In genomic region chr1:86832409-86832808, GRCh38 we compare ENCODE assay signal across 18 cellular contexts.
DNase-seq lines count a peak whose midpoint lies in the region; ATAC-seq, FAIRE-seq and TF ChIP-seq lines count a peak whose summit lies in the region.
"Had no signal": no experiment of that assay in that cellular context is flagged by ENCODE, and none has a peak within 500 bp of the region (broad histone marks: within the 10 kb centered on the region; RNA-seq: fewer than 3 reads in every experiment).

No MANE protein-coding gene starts in this region.

- H3K27ac Mint-ChIP-seq in GM23338 = no peak overlapping the region
- H3K27ac Mint-ChIP-seq in stimulated activated naive B cell treated with anti-CD40 and anti-IgM and Interleukin-4, amounts not matched to agents 10 μg/mL and 1 μg/mL and 100 μg/mL, for 72 hours = peak overlapping the region; percentile 9
- H3K27ac Mint-ChIP-seq: CD4-positive, alpha-beta T cell; HFFc6 had no signal

- no peaks in the 10 kb centered on the region for H4K20me1 ChIP-seq in GM23338 (replicated peaks; ENCODE audit: insufficient read depth)
- no peaks in the 10 kb centered on the region for H4K20me1 ChIP-seq in H1 (replicated peaks in 1 of 2; ENCODE audit: control insufficient read depth in 1 of 2, insufficient read depth in 2 of 2, low read length in 2 of 2)

- no peaks in the 10 kb centered on the region for H3K23me2 ChIP-seq in H1 (ENCODE audit: low read depth, low read length)

- H3K9me2 ChIP-seq in GM23338 (ENCODE audit: insufficient read depth) = no peaks in the 10 kb centered on the region; the same call in 1 of the 2 replicates

- CTCF ChIA-PET in H1 (lab: Charles Lee; ENCODE audit: partially characterized antibody) = interaction anchor here (1.9 to 2.0 kb wide), 2 partner anchors 132 to 201 kb away, joined by 6 to 17 read pairs; no protein-coding TSS in a partner anchor

- H3K18ac ChIP-seq in H1 (ENCODE audit: extremely low read depth, low read length) = no peak overlapping the region

- no peaks in the 10 kb centered on the region for H3K27me3 Mint-ChIP-seq in GM23338 (ENCODE audit: insufficient read depth, low read depth, poor library complexity)
- H3K27me3 Mint-ChIP-seq in stimulated activated naive B cell treated with anti-CD40 and anti-IgM and Interleukin-4, amounts not matched to agents 10 μg/mL and 1 μg/mL and 100 μg/mL, for 72 hours = no peaks in the 10 kb centered on the region

- no peak overlapping the region for H4K5ac ChIP-seq in H1 (ENCODE audit: insufficient read length, low read depth, low read length)

- H2BK20ac ChIP-seq in H1 (ENCODE audit: low read length) = no peak overlapping the region

- peaks cover 10% of the 10 kb centered on the region; the same call in 2 of the 3 replicates for H3K4me1 Mint-ChIP-seq in GM23338
- peaks cover 5 to 9% of the 10 kb centered on the region in 2 donors for H3K4me1 Mint-ChIP-seq in stimulated activated naive B cell treated with anti-CD40 and anti-IgM and Interleukin-4, amounts not matched to agents 10 μg/mL and 1 μg/mL and 100 μg/mL, for 72 hours

- no peaks in the 10 kb centered on the region for H3K4me1 ChIP-seq in GM23338 (ENCODE audit: insufficient read depth)
- H3K4me1 ChIP-seq in H1 (replicated peaks in 1 of 4; ENCODE audit: control insufficient read depth in 3 of 4, insufficient read depth in 4 of 4, low read length in 3 of 4) = no peaks in the 10 kb centered on the region; a peak in 1 of 7 replicates

- TF ChIP-seq CTCF in GM23338 (conservative IDR thresholded peaks at IDR 0.05; ENCODE audit: low read depth in 2 of 2) (no peak), H1 (IDR thresholded peaks at IDR 0.05; ENCODE audit: control extremely low read depth in 1 of 3, insufficient read depth in 1 of 3, low read depth in 1 of 3, low read length in 3 of 3) (no peak)

- H3K4me3 ChIP-seq in GM23338 (no peak overlapping the region), H1 (ENCODE audit: extremely low read depth in 1 of 4, insufficient read depth in 2 of 4, low read depth in 3 of 4, low read length in 4 of 4) (no peak overlapping the region)

- H3K79me2 ChIP-seq in GM23338 (replicated peaks; ENCODE audit: insufficient read depth) (no peaks in the 10 kb centered on the region), H1 (ENCODE audit: control insufficient read depth in 1 of 2, insufficient read depth in 2 of 2, low read length in 2 of 2) (no peaks in the 10 kb centered on the region)

- H3K79me1 ChIP-seq in H1 (ENCODE audit: low read depth, low read length) = no peaks in the 10 kb centered on the region

- DNase-seq in GM23338 (ENCODE audit: low spot score) = no peak
- DNase-seq in NAMALWA (ENCODE audit: low spot score) = peak; percentile 19
- DNase-seq in H1 (ENCODE audit: low read depth in 1 of 2, low spot score in 2 of 2) = no peak
- DNase-seq in stimulated activated naive B cell treated with anti-CD40 and anti-IgM and Interleukin-4, amounts not matched to agents 10 μg/mL and 1 μg/mL and 100 μg/mL, for 72 hours = no peak
- DNase-seq: ACHN; Caco-2; CD4-positive, alpha-beta T cell; GF-D8; HCEC 1CT; HFFc6 had no signal

- H3K56ac ChIP-seq in H1 (replicated peaks; ENCODE audit: insufficient read length, low read depth, low read length) = no peak overlapping the region

- 100% methylated on average over 2 of the region's 2 CpGs; no CpG with 5 or more reads in 1 of the 2 experiments for WGBS in H1 (ENCODE audit: extremely low coverage in 1 of 2, insufficient coverage in 1 of 2, insufficient read length in 1 of 2, insufficient replicate concordance in 2 of 2, low coverage in 1 of 2, low lambda C conversion rate in 2 of 2, missing lambda C conversion rate in 1 of 2), 2 experiments

- H3K27ac ChIP-seq in GM23338 (ENCODE audit: low read depth) (no peak overlapping the region), H1 (ENCODE audit: low read depth, low read length) (no peak overlapping the region)
- H3K27ac ChIP-seq: C4-2B, HL-60, KMS-11 had no signal

- TF ChIP-seq POLR2A in H1 (IDR thresholded peaks at IDR 0.05; ENCODE audit: control extremely low read depth in 1 of 2, low read depth in 2 of 2, low read length in 2 of 2) (no peak), GM18505 (IDR thresholded peaks at IDR 0.05; ENCODE audit: borderline replicate concordance, extremely low read depth, insufficient read depth, insufficient read length) (no peak)

- TF ChIP-seq EP300 in H1 (IDR thresholded peaks at IDR 0.05; ENCODE audit: borderline replicate concordance in 1 of 2, low read depth in 2 of 2, low read length in 2 of 2) = no peak

- no peak overlapping the region for H3K4me2 ChIP-seq in GM23338
- H3K4me2 ChIP-seq in H1 (ENCODE audit: insufficient read depth in 1 of 2, low read depth in 2 of 2, low read length in 2 of 2) = no peak overlapping the region
- H3K4me2 ChIP-seq: KMS-11 had no signal

- no peak overlapping the region for H3K23ac ChIP-seq in H1 (ENCODE audit: insufficient read length)

- H3K4ac ChIP-seq in H1 (replicated peaks; ENCODE audit: insufficient read length, low read depth, low read length) = no peak overlapping the region

- H2AK5ac ChIP-seq in H1 (ENCODE audit: low read depth, low read length) = no peak overlapping the region

- H2AFZ ChIP-seq in GM23338 = peak overlapping the region; percentile 4; the same call in 1 of the 2 replicates
- 0 out of 2 replicates have a peak overlapping the region, but pooled peaks have one; percentile 34 for H2AFZ ChIP-seq in H1 (ENCODE audit: low read length)

- no peaks in the 10 kb centered on the region for H3F3A ChIP-seq in GM23338 (replicated peaks; ENCODE audit: low read depth)

- H3K9me3 ChIP-seq in H1 (ENCODE audit: insufficient read depth in 2 of 2, low read depth in 1 of 2, low read length in 1 of 2) = no peaks in the 10 kb centered on the region
- H3K9me3 ChIP-seq: Caco-2 had no signal

- ATAC-seq in GM23338 = no peak
- ATAC-seq in stimulated activated naive B cell treated with anti-CD40 and anti-IgM and Interleukin-4, amounts not matched to agents 10 μg/mL and 1 μg/mL and 100 μg/mL, for 72 hours (replicated peaks) = no peak
- ATAC-seq in HG02970 (IDR thresholded peaks at IDR 0.05; ENCODE audit: low FRiP score, unreplicated experiment) = no peak
- ATAC-seq in HG02870 (IDR thresholded peaks at IDR 0.05; ENCODE audit: unreplicated experiment) = no peak
- ATAC-seq in GM18505 (IDR thresholded peaks at IDR 0.05; ENCODE audit: unreplicated experiment) = no peak

- H4K8ac ChIP-seq in H1 (ENCODE audit: extremely low read depth, insufficient read depth, low read length) = no peak overlapping the region

- no peaks in the 10 kb centered on the region for H3K9me3 Mint-ChIP-seq in GM23338
- H3K9me3 Mint-ChIP-seq in stimulated activated naive B cell treated with anti-CD40 and anti-IgM and Interleukin-4, amounts not matched to agents 10 μg/mL and 1 μg/mL and 100 μg/mL, for 72 hours = no peaks in the 10 kb centered on the region
- H3K9me3 Mint-ChIP-seq: CD4-positive, alpha-beta T cell; HFFc6 had no signal

- no peak overlapping the region for H2BK120ac ChIP-seq in H1 (replicated peaks; ENCODE audit: low read depth, low read length)

- H3K36me3 Mint-ChIP-seq in GM23338 (ENCODE audit: low read depth) = peaks cover 3% of the 10 kb centered on the region; the same call in 1 of the 3 replicates
- no peaks in the 10 kb centered on the region for H3K36me3 Mint-ChIP-seq in stimulated activated naive B cell treated with anti-CD40 and anti-IgM and Interleukin-4, amounts not matched to agents 10 μg/mL and 1 μg/mL and 100 μg/mL, for 72 hours

- H3K9ac ChIP-seq in H1 (replicated peaks in 1 of 4; ENCODE audit: extremely low read depth in 1 of 4, low read depth in 3 of 4, low read length in 3 of 4) = no peak overlapping the region
- H3K9ac ChIP-seq: KMS-11 had no signal

- no peak overlapping the region for H3K14ac ChIP-seq in H1 (ENCODE audit: insufficient read length)

- no peak for FAIRE-seq in H1 (lab: Jason Lieb, UNC)
- FAIRE-seq: A204.1, H54 had no signal

- no peak for TF ChIP-seq RAD21 in H1 (IDR thresholded peaks at IDR 0.05 in 1 of 2, conservative IDR thresholded peaks at IDR 0.05 in 1 of 2; ENCODE audit: low read depth in 2 of 2, low read length in 2 of 2)

- H3K27me3 ChIP-seq in GM23338 (ENCODE audit: insufficient read depth) (no peaks in the 10 kb centered on the region), H1 (replicated peaks in 1 of 4; ENCODE audit: control insufficient read depth in 3 of 4, extremely low read depth in 1 of 4, insufficient read depth in 3 of 4, low read length in 3 of 4) (no peaks in the 10 kb centered on the region)

- no peak overlapping the region for H4K91ac ChIP-seq in H1 (replicated peaks; ENCODE audit: insufficient read length, low read length)

- no peak overlapping the region for H2BK5ac ChIP-seq in H1 (ENCODE audit: low read depth, low read length)

- H3K4me3 Mint-ChIP-seq in GM23338 = peak overlapping the region; percentile 32
- H3K4me3 Mint-ChIP-seq in stimulated activated naive B cell treated with anti-CD40 and anti-IgM and Interleukin-4, amounts not matched to agents 10 μg/mL and 1 μg/mL and 100 μg/mL, for 72 hours = no peak overlapping the region
- H3K4me3 Mint-ChIP-seq: CD4-positive, alpha-beta T cell; HFFc6 had no signal

- no peaks in the 10 kb centered on the region for H3K36me3 ChIP-seq in GM23338 (ENCODE audit: insufficient read depth)
- no peaks in the 10 kb centered on the region for H3K36me3 ChIP-seq in H1 (ENCODE audit: control insufficient read depth in 2 of 4, insufficient read depth in 4 of 4, low read length in 3 of 4)

- no peak overlapping the region for H2BK12ac ChIP-seq in H1 (ENCODE audit: low read depth, low read length)

- POLR2A ChIA-PET in H1 (lab: Charles Lee; ENCODE audit: partially characterized antibody) = interaction anchor here (1.3 kb wide), 1 partner anchor 9 kb away, joined by 3 read pairs; no protein-coding TSS in a partner anchor

- H2BK15ac ChIP-seq in H1 (ENCODE audit: low read length) = no peak overlapping the region

TF ChIP-seq in GM23338, 12 proteins besides CTCF, POLR2A, EP300 and RAD21 (continues in another document):
- TF ChIP-seq EZH2phosphoT487 (IDR thresholded peaks at IDR 0.05; ENCODE audit: unreplicated experiment) (no peak), STAT1 (IDR thresholded peaks at IDR 0.05; ENCODE audit: unreplicated experiment) (no peak), JUNB (IDR thresholded peaks at IDR 0.05; ENCODE audit: unreplicated experiment) (no peak)

TF ChIP-seq in H1, 55 proteins besides CTCF, POLR2A, EP300 and RAD21 (continues in another document):
- TF ChIP-seq CTBP2 (IDR thresholded peaks at IDR 0.05; ENCODE audit: borderline replicate concordance, insufficient read depth, insufficient read length, low read length) (no peak), POU5F1 (IDR thresholded peaks at IDR 0.05; ENCODE audit: low read depth, low read length) (no peak), GTF2F1 (IDR thresholded peaks at IDR 0.05; ENCODE audit: borderline replicate concordance, low read depth, low read length) (no peak), JUND (IDR thresholded peaks at IDR 0.05; ENCODE audit: low read length) (no peak), NRF1 (IDR thresholded peaks at IDR 0.05; ENCODE audit: low read depth, low read length) (no peak), TAF1 (IDR thresholded peaks at IDR 0.05; ENCODE audit: low read depth, low read length) (no peak), MAX (IDR thresholded peaks at IDR 0.05) (no peak), POLR2AphosphoS5 (IDR thresholded peaks at IDR 0.05; ENCODE audit: low read depth, low read length) (no peak)
